In genomic region chr5:80034962-80035821, GRCh38 we compare ENCODE assay signal across 1 cellular context.
TF ChIP-seq lines count a peak whose summit lies in the region.

Gene THBS4, plus strand, starts transcription at chr5:80035348. Its CDS starts 190 bp downstream, at chr5:80035538.

TF ChIP-seq in IMR-90, 13 proteins besides CTCF, POLR2A, EP300 and RAD21 (continued from another document):
- TF ChIP-seq USF2 (IDR thresholded peaks at IDR 0.05; ENCODE audit: low read depth, low read length) (no peak), MAFK (IDR thresholded peaks at IDR 0.05; ENCODE audit: low read depth, low read length) (no peak), ELK1 (IDR thresholded peaks at IDR 0.05; ENCODE audit: borderline replicate concordance, low read depth, low read length) (no peak), MXI1 (IDR thresholded peaks at IDR 0.05; ENCODE audit: borderline replicate concordance, low read depth, low read length) (no peak), CHD1 (IDR thresholded peaks at IDR 0.05; ENCODE audit: low read depth, low read length) (no peak), CEBPB (IDR thresholded peaks at IDR 0.05; ENCODE audit: low read depth, low read length) (no peak), NFE2L2 (IDR thresholded peaks at IDR 0.05; ENCODE audit: low read depth, low read length) (no peak), BHLHE40 (IDR thresholded peaks at IDR 0.05; ENCODE audit: low read depth, low read length) (no peak)
